1 cellular context compared by ENCODE assay signal in genomic region chr1:228424685-228425660, GRCh38.
TF ChIP-seq lines count a peak whose summit lies in the region.

No MANE protein-coding gene starts in this region.

TF ChIP-seq in H1, 55 proteins besides CTCF, POLR2A, EP300 and RAD21:
- TF ChIP-seq CEBPB (IDR thresholded peaks at IDR 0.05; ENCODE audit: low read depth, low read length) (peak; percentile 85), TAF1 (IDR thresholded peaks at IDR 0.05; ENCODE audit: low read depth, low read length) (no peak), CHD7 (IDR thresholded peaks at IDR 0.05; ENCODE audit: insufficient replicate concordance, low read length) (no peak), TBP (IDR thresholded peaks at IDR 0.05; ENCODE audit: low read depth, low read length) (peak; percentile 47; the same call in 1 of the 2 replicates)
